ENCODE assay signal across 2 cellular contexts in the genomic region with DNA sequence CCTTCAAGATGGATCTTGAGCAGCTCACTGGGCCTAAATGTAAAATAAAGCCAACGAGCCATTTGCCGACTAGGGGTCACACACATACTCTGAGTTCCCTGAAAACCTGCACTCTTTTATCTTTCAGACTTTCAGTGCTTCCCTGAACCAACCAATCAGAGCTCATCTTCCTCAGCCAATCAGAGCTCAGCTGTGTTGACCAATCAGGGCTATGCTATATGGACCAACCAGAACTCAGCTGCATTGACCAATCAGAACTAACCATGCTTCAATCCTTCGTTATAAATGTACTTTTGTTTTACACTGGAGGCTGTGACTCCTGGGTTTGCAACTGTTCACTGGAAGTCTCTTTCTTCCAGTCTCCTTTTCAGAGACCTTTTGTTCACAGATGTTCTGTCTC.
TF ChIP-seq lines count a peak whose summit lies in the region.

No MANE protein-coding gene starts in this region.

TF ChIP-seq in SK-N-SH treated with all-trans-retinoic acid at 6 μM for 48 hours, 23 proteins besides CTCF, POLR2A, EP300 and RAD21 (continued from another document):
- TF ChIP-seq, protein P1, sequence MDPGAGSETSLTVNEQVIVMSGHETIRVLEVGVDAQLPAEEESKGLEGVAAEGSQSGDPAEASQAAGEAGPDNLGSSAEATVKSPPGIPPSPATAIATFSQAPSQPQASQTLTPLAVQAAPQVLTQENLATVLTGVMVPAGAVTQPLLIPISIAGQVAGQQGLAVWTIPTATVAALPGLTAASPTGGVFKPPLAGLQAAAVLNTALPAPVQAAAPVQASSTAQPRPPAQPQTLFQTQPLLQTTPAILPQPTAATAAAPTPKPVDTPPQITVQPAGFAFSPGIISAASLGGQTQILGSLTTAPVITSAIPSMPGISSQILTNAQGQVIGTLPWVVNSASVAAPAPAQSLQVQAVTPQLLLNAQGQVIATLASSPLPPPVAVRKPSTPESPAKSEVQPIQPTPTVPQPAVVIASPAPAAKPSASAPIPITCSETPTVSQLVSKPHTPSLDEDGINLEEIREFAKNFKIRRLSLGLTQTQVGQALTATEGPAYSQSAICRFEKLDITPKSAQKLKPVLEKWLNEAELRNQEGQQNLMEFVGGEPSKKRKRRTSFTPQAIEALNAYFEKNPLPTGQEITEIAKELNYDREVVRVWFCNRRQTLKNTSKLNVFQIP (CRISPR knock-in tag; IDR thresholded peaks at IDR 0.05; ENCODE audit: borderline replicate concordance, low read depth): no peak
- TF ChIP-seq, protein P2, sequence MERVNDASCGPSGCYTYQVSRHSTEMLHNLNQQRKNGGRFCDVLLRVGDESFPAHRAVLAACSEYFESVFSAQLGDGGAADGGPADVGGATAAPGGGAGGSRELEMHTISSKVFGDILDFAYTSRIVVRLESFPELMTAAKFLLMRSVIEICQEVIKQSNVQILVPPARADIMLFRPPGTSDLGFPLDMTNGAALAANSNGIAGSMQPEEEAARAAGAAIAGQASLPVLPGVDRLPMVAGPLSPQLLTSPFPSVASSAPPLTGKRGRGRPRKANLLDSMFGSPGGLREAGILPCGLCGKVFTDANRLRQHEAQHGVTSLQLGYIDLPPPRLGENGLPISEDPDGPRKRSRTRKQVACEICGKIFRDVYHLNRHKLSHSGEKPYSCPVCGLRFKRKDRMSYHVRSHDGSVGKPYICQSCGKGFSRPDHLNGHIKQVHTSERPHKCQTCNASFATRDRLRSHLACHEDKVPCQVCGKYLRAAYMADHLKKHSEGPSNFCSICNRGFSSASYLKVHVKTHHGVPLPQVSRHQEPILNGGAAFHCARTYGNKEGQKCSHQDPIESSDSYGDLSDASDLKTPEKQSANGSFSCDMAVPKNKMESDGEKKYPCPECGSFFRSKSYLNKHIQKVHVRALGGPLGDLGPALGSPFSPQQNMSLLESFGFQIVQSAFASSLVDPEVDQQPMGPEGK (CRISPR knock-in tag; IDR thresholded peaks at IDR 0.05; ENCODE audit: borderline replicate concordance): no peak
- TF ChIP-seq ARNTL (CRISPR knock-in tag; IDR thresholded peaks at IDR 0.05; ENCODE audit: borderline replicate concordance, low read depth) (no peak), ZNF565 (CRISPR knock-in tag; conservative IDR thresholded peaks at IDR 0.05; ENCODE audit: low read depth) (no peak), RARB (CRISPR knock-in tag; IDR thresholded peaks at IDR 0.05) (no peak), SNAI2 (CRISPR knock-in tag; IDR thresholded peaks at IDR 0.05) (no peak), ZNF70 (CRISPR knock-in tag; IDR thresholded peaks at IDR 0.05) (no peak), GLIS3 (CRISPR knock-in tag; IDR thresholded peaks at IDR 0.05) (no peak), BACH2 (CRISPR knock-in tag; IDR thresholded peaks at IDR 0.05; ENCODE audit: borderline replicate concordance) (no peak), ZFP3 (CRISPR knock-in tag; IDR thresholded peaks at IDR 0.05) (no peak), OSR1 (CRISPR knock-in tag; IDR thresholded peaks at IDR 0.05) (no peak), ZNF8 (CRISPR knock-in tag; IDR thresholded peaks at IDR 0.05) (no peak), ZFP30 (CRISPR knock-in tag; IDR thresholded peaks at IDR 0.05) (no peak)
- TF ChIP-seq, protein P3, sequence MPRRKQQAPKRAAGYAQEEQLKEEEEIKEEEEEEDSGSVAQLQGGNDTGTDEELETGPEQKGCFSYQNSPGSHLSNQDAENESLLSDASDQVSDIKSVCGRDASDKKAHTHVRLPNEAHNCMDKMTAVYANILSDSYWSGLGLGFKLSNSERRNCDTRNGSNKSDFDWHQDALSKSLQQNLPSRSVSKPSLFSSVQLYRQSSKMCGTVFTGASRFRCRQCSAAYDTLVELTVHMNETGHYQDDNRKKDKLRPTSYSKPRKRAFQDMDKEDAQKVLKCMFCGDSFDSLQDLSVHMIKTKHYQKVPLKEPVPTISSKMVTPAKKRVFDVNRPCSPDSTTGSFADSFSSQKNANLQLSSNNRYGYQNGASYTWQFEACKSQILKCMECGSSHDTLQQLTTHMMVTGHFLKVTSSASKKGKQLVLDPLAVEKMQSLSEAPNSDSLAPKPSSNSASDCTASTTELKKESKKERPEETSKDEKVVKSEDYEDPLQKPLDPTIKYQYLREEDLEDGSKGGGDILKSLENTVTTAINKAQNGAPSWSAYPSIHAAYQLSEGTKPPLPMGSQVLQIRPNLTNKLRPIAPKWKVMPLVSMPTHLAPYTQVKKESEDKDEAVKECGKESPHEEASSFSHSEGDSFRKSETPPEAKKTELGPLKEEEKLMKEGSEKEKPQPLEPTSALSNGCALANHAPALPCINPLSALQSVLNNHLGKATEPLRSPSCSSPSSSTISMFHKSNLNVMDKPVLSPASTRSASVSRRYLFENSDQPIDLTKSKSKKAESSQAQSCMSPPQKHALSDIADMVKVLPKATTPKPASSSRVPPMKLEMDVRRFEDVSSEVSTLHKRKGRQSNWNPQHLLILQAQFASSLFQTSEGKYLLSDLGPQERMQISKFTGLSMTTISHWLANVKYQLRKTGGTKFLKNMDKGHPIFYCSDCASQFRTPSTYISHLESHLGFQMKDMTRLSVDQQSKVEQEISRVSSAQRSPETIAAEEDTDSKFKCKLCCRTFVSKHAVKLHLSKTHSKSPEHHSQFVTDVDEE (CRISPR knock-in tag; IDR thresholded peaks at IDR 0.05): no peak

TF ChIP-seq in SK-N-SH, 30 proteins besides CTCF, POLR2A, EP300 and RAD21 (continued from another document):
- TF ChIP-seq, protein P4, sequence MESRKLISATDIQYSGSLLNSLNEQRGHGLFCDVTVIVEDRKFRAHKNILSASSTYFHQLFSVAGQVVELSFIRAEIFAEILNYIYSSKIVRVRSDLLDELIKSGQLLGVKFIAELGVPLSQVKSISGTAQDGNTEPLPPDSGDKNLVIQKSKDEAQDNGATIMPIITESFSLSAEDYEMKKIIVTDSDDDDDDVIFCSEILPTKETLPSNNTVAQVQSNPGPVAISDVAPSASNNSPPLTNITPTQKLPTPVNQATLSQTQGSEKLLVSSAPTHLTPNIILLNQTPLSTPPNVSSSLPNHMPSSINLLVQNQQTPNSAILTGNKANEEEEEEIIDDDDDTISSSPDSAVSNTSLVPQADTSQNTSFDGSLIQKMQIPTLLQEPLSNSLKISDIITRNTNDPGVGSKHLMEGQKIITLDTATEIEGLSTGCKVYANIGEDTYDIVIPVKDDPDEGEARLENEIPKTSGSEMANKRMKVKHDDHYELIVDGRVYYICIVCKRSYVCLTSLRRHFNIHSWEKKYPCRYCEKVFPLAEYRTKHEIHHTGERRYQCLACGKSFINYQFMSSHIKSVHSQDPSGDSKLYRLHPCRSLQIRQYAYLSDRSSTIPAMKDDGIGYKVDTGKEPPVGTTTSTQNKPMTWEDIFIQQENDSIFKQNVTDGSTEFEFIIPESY (IDR thresholded peaks at IDR 0.05; ENCODE audit: borderline replicate concordance, low read depth): no peak
- no peak for TF ChIP-seq POLR2AphosphoS5 (IDR thresholded peaks at IDR 0.05; ENCODE audit: low read depth, low read length)
- TF ChIP-seq, protein P5, sequence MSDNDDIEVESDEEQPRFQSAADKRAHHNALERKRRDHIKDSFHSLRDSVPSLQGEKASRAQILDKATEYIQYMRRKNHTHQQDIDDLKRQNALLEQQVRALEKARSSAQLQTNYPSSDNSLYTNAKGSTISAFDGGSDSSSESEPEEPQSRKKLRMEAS (IDR thresholded peaks at IDR 0.05; ENCODE audit: low read depth): no peak
- no peak for TF ChIP-seq NRF1 (IDR thresholded peaks at IDR 0.05; ENCODE audit: low read depth, low read length)
- no peak for TF ChIP-seq FOSL2 (IDR thresholded peaks at IDR 0.05; ENCODE audit: borderline replicate concordance, low read depth)
